ENCODE assay signal across 18 cellular contexts in the genomic region with DNA sequence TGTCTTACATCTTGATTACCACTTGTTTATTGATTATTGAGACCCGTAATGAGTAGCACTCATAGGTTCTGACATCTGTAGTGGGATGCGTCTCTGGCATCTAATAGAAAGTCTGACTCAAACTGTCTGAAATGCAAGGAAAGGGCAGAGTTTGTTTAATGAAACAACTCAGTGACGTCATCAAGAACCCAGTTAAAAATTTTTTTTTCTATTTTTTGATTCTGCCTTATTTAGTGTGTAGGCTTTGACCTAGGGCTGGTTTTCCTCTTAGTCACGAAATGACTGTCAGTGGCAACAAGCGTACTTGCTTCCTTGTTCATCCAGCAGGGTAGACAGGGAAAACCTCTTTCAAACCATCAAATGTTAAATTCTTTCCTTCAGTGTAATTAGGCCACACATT. TPM values are rescaled to one million over a fixed set of nuclear protein-coding genes. Genes with fewer than 3 reads are reported as not detected.
DNase-seq lines count a peak whose midpoint lies in the region; ATAC-seq and TF ChIP-seq lines count a peak whose summit lies in the region.
"Had no signal": no experiment of that assay in that cellular context is flagged by ENCODE, and none has a peak within 500 bp of the region (broad histone marks: within the 10 kb centered on the region; RNA-seq: fewer than 3 reads in every experiment).

No MANE protein-coding gene starts in this region.

- intact Hi-C loops in activated T-helper 2 cell treated with anti-CD3 and anti-CD28 coated beads, Interferon-gamma antibody, Interleukin-2, Interleukin-4, amounts not matched to agents 10 μg/mL and 5 μg/mL and 100 μg/mL, durations not matched to agents 14 hours and 24 hours and 36 hours (cut with micrococcal nuclease) = loop anchor here (10.0 kb wide), 1 partner anchor 922 kb away; a partner anchor contains a TSS

- TF ChIP-seq CTCF in HFF-Myc (IDR thresholded peaks at IDR 0.05; ENCODE audit: low read depth, low read length, missing control alignments) (no peak), astrocyte of the spinal cord (IDR thresholded peaks at IDR 0.05; ENCODE audit: low read depth, low read length) (no peak), nephron progenitor cell (IDR thresholded peaks at IDR 0.05) (no peak), GM23338 (conservative IDR thresholded peaks at IDR 0.05; ENCODE audit: low read depth in 2 of 2) (no peak)

- no peaks in the 10 kb centered on the region for H3K9me3 Mint-ChIP-seq in activated T-helper 2 cell treated with anti-CD3 and anti-CD28 coated beads, Interferon-gamma antibody, Interleukin-2, Interleukin-4, amounts not matched to agents 10 μg/mL and 5 μg/mL and 100 μg/mL, durations not matched to agents 14 hours and 24 hours and 36 hours
- H3K9me3 Mint-ChIP-seq in nephron progenitor cell (peaks cover 40% of the 10 kb centered on the region), GM23338 (no peaks in the 10 kb centered on the region)

- H3K27me3 ChIP-seq in GM23338 (ENCODE audit: insufficient read depth) = no peaks in the 10 kb centered on the region

- H3K4me3 Mint-ChIP-seq in activated T-helper 2 cell treated with anti-CD3 and anti-CD28 coated beads, Interferon-gamma antibody, Interleukin-2, Interleukin-4, amounts not matched to agents 10 μg/mL and 5 μg/mL and 100 μg/mL, durations not matched to agents 14 hours and 24 hours and 36 hours (ENCODE audit: low read depth) = no peak overlapping the region
- H3K4me3 Mint-ChIP-seq in nephron progenitor cell = no peak overlapping the region
- no peak overlapping the region for H3K4me3 Mint-ChIP-seq in GM23338
- H3K4me3 Mint-ChIP-seq: activated naive CD8-positive, alpha-beta T cell; CD14-positive monocyte had no signal

- in situ Hi-C loops in astrocyte of the spinal cord (cut with HindIII; ENCODE audit: low sequenced_read_pairs) = no loop called here

- peaks cover 9% of the 10 kb centered on the region for H3K4me1 Mint-ChIP-seq in activated T-helper 2 cell treated with anti-CD3 and anti-CD28 coated beads, Interferon-gamma antibody, Interleukin-2, Interleukin-4, amounts not matched to agents 10 μg/mL and 5 μg/mL and 100 μg/mL, durations not matched to agents 14 hours and 24 hours and 36 hours (ENCODE audit: low read depth)
- peaks cover 21% of the 10 kb centered on the region for H3K4me1 Mint-ChIP-seq in nephron progenitor cell
- peaks cover 10% of the 10 kb centered on the region; the same call in 2 of the 3 replicates for H3K4me1 Mint-ChIP-seq in GM23338

- no peaks in the 10 kb centered on the region for H3K9me2 ChIP-seq in GM23338 (ENCODE audit: insufficient read depth)

- DNase-seq in AG08395 (ENCODE audit: low spot score) (peak; percentile 20), HFF-Myc (ENCODE audit: extremely low read depth, low read depth) (peak; percentile 16), astrocyte of the spinal cord (ENCODE audit: low read depth, low spot score) (peak; percentile 78), hepatic stellate cell (ENCODE audit: low spot score) (peak; percentile 66), nephron progenitor cell (no peak), amygdala (lab: John Stamatoyannopoulos, UW) (no peak), GM23338 (ENCODE audit: low spot score) (no peak)
- DNase-seq in activated T-helper 2 cell treated with anti-CD3 and anti-CD28 coated beads, Interferon-gamma antibody, Interleukin-2, Interleukin-4, amounts not matched to agents 10 μg/mL and 5 μg/mL and 100 μg/mL, durations not matched to agents 14 hours and 24 hours and 36 hours (ENCODE audit: low spot score) = no peak
- DNase-seq: effector CD4-positive, alpha-beta T cell; hypothalamus; NCI-H1417; NCI-H524 treated with DMSO at 0.1 percent for 48 hours; stimulated activated CD4-positive, alpha-beta T cell treated with anti-CD3 and anti-CD28 coated beads, Interleukin-4, amount 100 ng/mL, for 4 hours; stimulated activated naive CD4-positive, alpha-beta T cell treated with Interleukin-2 at 50 U/mL for 16 hours had no signal

- no peaks in the 10 kb centered on the region for H3F3A ChIP-seq in GM23338 (replicated peaks; ENCODE audit: low read depth)

- no peak overlapping the region for H3K27ac Mint-ChIP-seq in activated T-helper 2 cell treated with anti-CD3 and anti-CD28 coated beads, Interferon-gamma antibody, Interleukin-2, Interleukin-4, amounts not matched to agents 10 μg/mL and 5 μg/mL and 100 μg/mL, durations not matched to agents 14 hours and 24 hours and 36 hours
- H3K27ac Mint-ChIP-seq in nephron progenitor cell = no peak overlapping the region
- H3K27ac Mint-ChIP-seq in GM23338 = no peak overlapping the region
- H3K27ac Mint-ChIP-seq: activated naive CD8-positive, alpha-beta T cell; CD14-positive monocyte; progenitor cell of endocrine pancreas had no signal

- H2AFZ ChIP-seq in GM23338 = no peak overlapping the region

- peaks cover 16% of the 10 kb centered on the region for H3K27me3 Mint-ChIP-seq in activated T-helper 2 cell treated with anti-CD3 and anti-CD28 coated beads, Interferon-gamma antibody, Interleukin-2, Interleukin-4, amounts not matched to agents 10 μg/mL and 5 μg/mL and 100 μg/mL, durations not matched to agents 14 hours and 24 hours and 36 hours (ENCODE audit: low read depth)
- H3K27me3 Mint-ChIP-seq in nephron progenitor cell (ENCODE audit: low read depth, poor library complexity) (peaks cover 17% of the 10 kb centered on the region), GM23338 (ENCODE audit: insufficient read depth, low read depth, poor library complexity) (peaks cover 6% of the 10 kb centered on the region)
- H3K27me3 Mint-ChIP-seq: activated naive CD8-positive, alpha-beta T cell; progenitor cell of endocrine pancreas had no signal

- peaks cover 9% of the 10 kb centered on the region; the same call in 1 of the 2 replicates for H3K4me1 ChIP-seq in GM23338 (ENCODE audit: insufficient read depth)

- H3K4me2 ChIP-seq in GM23338 = no peak overlapping the region

- H3K36me3 ChIP-seq in GM23338 (ENCODE audit: insufficient read depth) = no peaks in the 10 kb centered on the region

- no peak for ATAC-seq in GM23338
- ATAC-seq: Right ventricle myocardium inferior had no signal

- H3K36me3 Mint-ChIP-seq in activated T-helper 2 cell treated with anti-CD3 and anti-CD28 coated beads, Interferon-gamma antibody, Interleukin-2, Interleukin-4, amounts not matched to agents 10 μg/mL and 5 μg/mL and 100 μg/mL, durations not matched to agents 14 hours and 24 hours and 36 hours (ENCODE audit: low read depth) = no peaks in the 10 kb centered on the region
- H3K36me3 Mint-ChIP-seq in nephron progenitor cell (ENCODE audit: low read depth) = no peaks in the 10 kb centered on the region
- no peaks in the 10 kb centered on the region for H3K36me3 Mint-ChIP-seq in GM23338 (ENCODE audit: low read depth)
- H3K36me3 Mint-ChIP-seq: activated naive CD8-positive, alpha-beta T cell; CD14-positive monocyte had no signal

- H3K4me3 ChIP-seq in HFF-Myc (replicated peaks; ENCODE audit: low read depth, low read length) (no peak overlapping the region), astrocyte of the spinal cord (ENCODE audit: low read depth, low read length) (no peak overlapping the region), GM23338 (no peak overlapping the region)

- no peak overlapping the region for H3K27ac ChIP-seq in GM23338 (ENCODE audit: low read depth)

- H3K79me2 ChIP-seq in GM23338 (replicated peaks; ENCODE audit: insufficient read depth) = peaks cover 5% of the 10 kb centered on the region

- no peaks in the 10 kb centered on the region for H4K20me1 ChIP-seq in GM23338 (replicated peaks; ENCODE audit: insufficient read depth)

TF ChIP-seq in GM23338, 12 proteins besides CTCF, POLR2A, EP300 and RAD21 (continues in another document):
- TF ChIP-seq EZH2phosphoT487 (IDR thresholded peaks at IDR 0.05; ENCODE audit: unreplicated experiment) = no peak

RNA-seq across cellular contexts. Expression of a gene that starts 3.1 kb away (rescaled TPM):
- total RNA-seq in activated T-helper 2 cell treated with anti-CD3 and anti-CD28 coated beads, Interferon-gamma antibody, Interleukin-2, Interleukin-4, amounts not matched to agents 10 μg/mL and 5 μg/mL and 100 μg/mL, durations not matched to agents 14 hours and 24 hours and 36 hours = 0.46 and 0.76 TPM in 2 replicates
- 13.7 and 14.1 TPM in 2 replicates for total RNA-seq in GM23338 (2014; rRNA removed; shearing (Covaris generic))
- 6.2 and 7.5 TPM in 2 replicates for polyA plus RNA-seq in GM23338 (2016; fragmentation: Nextera tagmentation; extraction: Ambion mirVana)

Comparison
In these comparisons a context has a peak if more than half of its experiments do, and no peak if none do; other contexts are left out.
1. DNase-seq: peak in AG08395 (single experiment), HFF-Myc (single experiment), astrocyte of the spinal cord (single experiment) and hepatic stellate cell (single experiment); none in activated T-helper 2 cell treated with anti-CD3 and anti-CD28 coated beads, Interferon-gamma antibody, Interleukin-2, Interleukin-4, amounts not matched to agents 10 μg/mL and 5 μg/mL and 100 μg/mL, durations not matched to agents 14 hours and 24 hours and 36 hours (single experiment), nephron progenitor cell (single experiment), amygdala (0 of 56) and GM23338 (single experiment).